Comparison of ENCODE assay signal across 10 cellular contexts in the genomic region with DNA sequence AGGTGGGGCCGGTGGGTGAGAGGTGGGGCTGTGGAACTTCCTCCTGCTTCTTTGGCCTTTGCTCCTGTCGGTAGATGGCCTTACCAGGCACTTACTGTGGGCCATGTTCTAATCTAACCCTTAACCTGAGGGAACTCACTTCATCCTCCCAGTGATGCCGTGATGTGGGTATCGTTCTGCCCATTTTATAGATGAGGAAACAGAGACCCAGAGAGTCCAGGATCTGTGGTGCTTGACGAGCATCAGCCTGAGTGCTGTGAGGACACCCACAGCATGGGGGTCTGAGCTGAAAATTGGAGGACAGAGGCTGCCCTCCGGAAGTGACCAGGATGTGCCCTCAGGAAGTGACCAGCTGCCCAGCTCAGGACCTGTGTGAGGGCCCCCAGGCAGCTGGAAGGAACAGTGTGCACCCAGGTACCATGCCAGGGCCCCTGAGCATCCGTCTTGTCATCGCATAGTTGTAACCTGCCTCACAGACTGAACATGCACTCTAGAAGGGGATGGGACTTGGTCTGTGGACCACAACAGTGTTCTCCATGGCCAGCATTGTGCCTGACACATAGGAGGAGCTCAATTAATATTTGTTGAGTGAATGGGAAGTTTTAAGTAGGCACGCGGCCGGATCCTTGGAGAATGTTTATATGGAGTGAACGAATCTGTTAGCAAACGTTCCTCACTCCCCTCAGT. TPM values are rescaled to one million over a fixed set of nuclear protein-coding genes. Genes with fewer than 3 reads are reported as not detected.
DNase-seq lines count a peak whose midpoint lies in the region; ATAC-seq, FAIRE-seq and TF ChIP-seq lines count a peak whose summit lies in the region.
"Had no signal": no experiment of that assay in that cellular context is flagged by ENCODE, and none has a peak within 500 bp of the region (broad histone marks: within the 10 kb centered on the region; RNA-seq: fewer than 3 reads in every experiment).

No MANE protein-coding gene starts in this region.

- peaks cover 90% of the 10 kb centered on the region for H4K20me1 ChIP-seq in astrocyte (ENCODE audit: insufficient read depth, low read length)

- peaks cover 14% of the 10 kb centered on the region for H3K36me3 Mint-ChIP-seq in astrocyte (ENCODE audit: low read depth, unreplicated experiment)
- H3K36me3 Mint-ChIP-seq in memory B cell, result peaks cover 5% of the 10 kb centered on the region

- H3K4me1 ChIP-seq in astrocyte (ENCODE audit: insufficient read depth, low read length), result peaks cover 74% of the 10 kb centered on the region
- H3K4me1 ChIP-seq in thyroid gland, result peaks cover 22 to 47% of the 10 kb centered on the region in 2 donors

- H2AFZ ChIP-seq in astrocyte (ENCODE audit: low read depth, low read length), result no peak overlapping the region

- H3K27ac ChIP-seq in HL-60 (replicated peaks) (peak overlapping the region; percentile 62), astrocyte (ENCODE audit: low read depth, low read length) (peak overlapping the region; percentile 85), thyroid gland (peak overlapping the region in 2 of 3 donors; percentile 72 to 75)

- H3K27me3 ChIP-seq in HL-60 (ENCODE audit: insufficient read depth, poor library complexity, severe bottlenecking) (no peaks in the 10 kb centered on the region), astrocyte (ENCODE audit: insufficient read depth, low read length) (no peaks in the 10 kb centered on the region), thyroid gland (no peaks in the 10 kb centered on the region)

- H3K27ac Mint-ChIP-seq in astrocyte (ENCODE audit: unreplicated experiment) (peak overlapping the region; percentile 87), memory B cell (peak overlapping the region; percentile 89)

- no peak overlapping the region for H3K4me3 ChIP-seq in HL-60 (replicated peaks; ENCODE audit: insufficient read depth, low read length)
- H3K4me3 ChIP-seq in astrocyte (ENCODE audit: insufficient read depth, low read depth, low read length), result no peak overlapping the region
- no peak overlapping the region for H3K4me3 ChIP-seq in thyroid gland (replicated peaks in 1 of 3)

- peaks cover 62% of the 10 kb centered on the region for H3K4me1 Mint-ChIP-seq in astrocyte (ENCODE audit: low read depth, unreplicated experiment)
- peaks cover 60% of the 10 kb centered on the region for H3K4me1 Mint-ChIP-seq in memory B cell

- no peak for ATAC-seq in memory B cell (ENCODE audit: low read depth)
- ATAC-seq in HG03469 (IDR thresholded peaks at IDR 0.05; ENCODE audit: unreplicated experiment), result no peak
- no peak for ATAC-seq in activated CD4-positive, CD25-positive, alpha-beta regulatory T cell treated with anti-CD3 and anti-CD28 coated beads, Interleukin-2, amount 50 U/mL, for 24 hours
- ATAC-seq in HG03439 (IDR thresholded peaks at IDR 0.05; ENCODE audit: unreplicated experiment), result no peak
- ATAC-seq in GM21390 (IDR thresholded peaks at IDR 0.05; ENCODE audit: unreplicated experiment), result no peak

- H3K9me3 ChIP-seq in astrocyte (ENCODE audit: insufficient read depth, low read depth, low read length), result no peaks in the 10 kb centered on the region
- H3K9me3 ChIP-seq in thyroid gland, result no peaks in the 10 kb centered on the region

- intact Hi-C loops in thyroid gland (cut with DNase I), result no loop called here

- no peak for TF ChIP-seq CTCF in HL-60 (IDR thresholded peaks at IDR 0.05; ENCODE audit: insufficient read depth, low read length)
- no peak for TF ChIP-seq CTCF in astrocyte (IDR thresholded peaks at IDR 0.05; ENCODE audit: insufficient read depth, low read depth, low read length)
- TF ChIP-seq CTCF in thyroid gland (IDR thresholded peaks at IDR 0.05), result no peak

- DNase-seq in HL-60 (ENCODE audit: low read depth in 1 of 2, low spot score in 1 of 2), result no peak
- peak; percentile 64 for DNase-seq in astrocyte (ENCODE audit: low read depth)
- DNase-seq in memory B cell (ENCODE audit: low spot score in 2 of 2), result no peak
- no peak for DNase-seq in thyroid gland
- DNase-seq: NCI-H1436 treated with DMSO at 0.1 percent for 48 hours; stimulated activated CD4-positive, alpha-beta T cell treated with anti-CD3 and anti-CD28 coated beads, Interleukin-12 subunit alpha, Interleukin-12 subunit beta, amount 100 ng/mL, for 4 hours had no signal

- H3K36me3 ChIP-seq in astrocyte (ENCODE audit: insufficient read depth, low read length) (peaks cover 9% of the 10 kb centered on the region), thyroid gland (no peaks in the 10 kb centered on the region)

- H3K79me2 ChIP-seq in astrocyte (ENCODE audit: insufficient read depth, low read length), result peaks cover 99% of the 10 kb centered on the region

- peak overlapping the region; percentile 79 for H3K9ac ChIP-seq in astrocyte (ENCODE audit: low read length)

- WGBS in thyroid gland, 2 donors, result 89 to 91% methylated on average over 9 to 13 of the region's 13 CpGs

- H3K4me2 ChIP-seq in astrocyte (ENCODE audit: low read length), result peak overlapping the region; percentile 71

- H3K9me3 Mint-ChIP-seq in astrocyte (ENCODE audit: unreplicated experiment) (no peaks in the 10 kb centered on the region), memory B cell (no peaks in the 10 kb centered on the region)

- no peak overlapping the region for H3K4me3 Mint-ChIP-seq in astrocyte (ENCODE audit: unreplicated experiment)
- peak overlapping the region; percentile 96 for H3K4me3 Mint-ChIP-seq in memory B cell

- H3K27me3 Mint-ChIP-seq in astrocyte (ENCODE audit: low read depth, unreplicated experiment) (no peaks in the 10 kb centered on the region), memory B cell (no peaks in the 10 kb centered on the region)

- no peak for FAIRE-seq in astrocyte (lab: Jason Lieb, UNC)

- no peak for TF ChIP-seq POLR2A in thyroid gland (IDR thresholded peaks at IDR 0.05)

RNA-seq across cellular contexts. Expression of gene NEK6, which starts 8.5 kb away (rescaled TPM):
- 55.7 and 76.8 TPM in 2 replicates for total RNA-seq in astrocyte
- total RNA-seq in thyroid gland, result 10 to 100 TPM; 10.7 to 12.8 (median 11.0) TPM
